1 cellular context compared by ENCODE assay signal in genomic region chr13:39422845-39423565, GRCh38.
TF ChIP-seq lines count a peak whose summit lies in the region.

No MANE protein-coding gene starts in this region.

TF ChIP-seq in GM23338, 12 proteins besides CTCF, POLR2A, EP300 and RAD21:
- TF ChIP-seq ZNF462 (CRISPR knock-in tag; IDR thresholded peaks at IDR 0.05) (no peak), STAT1 (IDR thresholded peaks at IDR 0.05; ENCODE audit: unreplicated experiment) (no peak), EZH2phosphoT487 (IDR thresholded peaks at IDR 0.05; ENCODE audit: unreplicated experiment) (no peak), JUNB (IDR thresholded peaks at IDR 0.05; ENCODE audit: unreplicated experiment) (no peak), POLR2AphosphoS5 (IDR thresholded peaks at IDR 0.05; ENCODE audit: low read depth) (no peak), EZH2 (IDR thresholded peaks at IDR 0.05; ENCODE audit: low read depth, unreplicated experiment) (no peak), ZNF331 (CRISPR knock-in tag; IDR thresholded peaks at IDR 0.05; ENCODE audit: low read depth) (no peak), NANOG (IDR thresholded peaks at IDR 0.05; ENCODE audit: borderline replicate concordance) (no peak), ZNF114 (CRISPR knock-in tag; IDR thresholded peaks at IDR 0.05) (no peak), ETS1 (IDR thresholded peaks at IDR 0.05) (no peak)
